ENCODE assay signal across 10 cellular contexts in genomic region chr10:77943086-77943901, GRCh38. TPM values are rescaled to one million over a fixed set of nuclear protein-coding genes. Genes with fewer than 3 reads are reported as not detected.
DNase-seq lines count a peak whose midpoint lies in the region; TF ChIP-seq lines count a peak whose summit lies in the region.
"Had no signal": no experiment of that assay in that cellular context is flagged by ENCODE, and none has a peak within 500 bp of the region (broad histone marks: within the 10 kb centered on the region; RNA-seq: fewer than 3 reads in every experiment).

No MANE protein-coding gene starts in this region.

- TF ChIP-seq CTCF in dorsolateral prefrontal cortex (IDR thresholded peaks at IDR 0.05 in 54 of 56, conservative IDR thresholded peaks at IDR 0.05 in 2 of 56; ENCODE audit: low read depth in 1 of 56, partially characterized antibody in 56 of 56): no peak

- H3K27me3 ChIP-seq in dorsolateral prefrontal cortex: no peaks in the 10 kb centered on the region

- intact Hi-C loops in dorsolateral prefrontal cortex (cut with DNase I): no loop called here

- H3K4me3 ChIP-seq in skeletal muscle cell (ENCODE audit: low read depth, low read length): no peak overlapping the region
- no peak overlapping the region for H3K4me3 ChIP-seq in dorsolateral prefrontal cortex

- H3K27ac ChIP-seq in substantia nigra (ENCODE audit: low read depth, low read length, poor library complexity, severe bottlenecking): no peak overlapping the region
- H3K27ac ChIP-seq in dorsolateral prefrontal cortex: no peak overlapping the region
- H3K27ac ChIP-seq: WERI-Rb-1 had no signal

- DNase-seq in NCI-H1436 (lab: John Stamatoyannopoulos, UW): peak; percentile 14
- no peak for DNase-seq in NCI-H1436 treated with DMSO at 0.1 percent for 48 hours (lab: John Stamatoyannopoulos, UW)
- peak; percentile 69 for DNase-seq in RPMI7951 (ENCODE audit: low read depth)
- DNase-seq in foreskin melanocyte: peak; percentile 79
- DNase-seq in skeletal muscle cell (ENCODE audit: low read depth): peak; percentile 83
- no peak for DNase-seq in activated CD4-positive, alpha-beta T cell treated with anti-CD3 and anti-CD28 coated beads for 4 hours
- DNase-seq in substantia nigra (lab: John Stamatoyannopoulos, UW): no peak
- DNase-seq in dorsolateral prefrontal cortex: no peak
- DNase-seq: stimulated activated naive CD8-positive, alpha-beta T cell treated with anti-CD3 and anti-CD28 coated beads, Interleukin-15, amount 100 ng/mL, for 72 hours; WERI-Rb-1 had no signal

RNA-seq across cellular contexts. Expression of gene DLG5, which starts 16.7 kb away (rescaled TPM):
- 9.0 and 10.3 TPM in 2 replicates for total RNA-seq in RPMI7951 (2014; rRNA removed; shearing (Covaris generic))
- total RNA-seq in dorsolateral prefrontal cortex: 10 to 100 TPM; 24.0 to 52.8 (median 34.1) TPM

Comparison
In these comparisons a context has a peak if more than half of its experiments do, and no peak if none do; other contexts are left out.
1. DNase-seq: peak in NCI-H1436 (single experiment), RPMI7951 (single experiment), foreskin melanocyte (single experiment) and skeletal muscle cell (single experiment); none in NCI-H1436 treated with DMSO at 0.1 percent for 48 hours (single experiment), activated CD4-positive, alpha-beta T cell treated with anti-CD3 and anti-CD28 coated beads for 4 hours (0 of 2), substantia nigra (0 of 49) and dorsolateral prefrontal cortex (0 of 10).